17 cellular contexts compared by ENCODE assay signal in the genomic region with DNA sequence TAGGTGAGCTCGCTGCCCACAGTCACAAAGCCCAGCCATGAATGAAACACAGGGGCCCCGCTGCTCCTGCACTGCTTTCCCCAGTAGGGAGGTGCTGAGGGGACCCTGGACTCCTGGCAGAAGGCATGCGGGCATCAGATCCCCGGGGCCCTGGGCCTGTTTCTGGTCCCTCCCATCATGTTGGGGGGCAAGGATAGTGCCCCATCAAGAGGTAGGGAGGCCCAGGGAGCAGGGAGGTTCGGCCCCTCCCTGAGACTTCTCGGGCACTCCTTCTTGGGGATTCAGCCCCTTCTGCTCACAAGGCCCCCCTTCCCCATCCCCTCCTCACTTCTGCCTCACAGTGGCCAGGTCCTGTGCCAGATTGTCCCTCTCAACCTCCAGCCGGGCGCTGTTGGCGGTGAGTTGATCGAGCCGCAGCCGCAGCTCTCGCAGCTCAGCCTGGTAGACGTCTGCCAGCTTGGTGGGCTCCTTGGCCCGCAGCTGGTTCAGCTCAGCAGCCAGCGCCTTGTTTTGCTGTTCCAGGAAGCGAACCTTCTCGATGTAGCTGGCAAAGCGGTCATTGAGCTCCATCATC. TPM values are rescaled to one million over a fixed set of nuclear protein-coding genes. Genes with fewer than 3 reads are reported as not detected.
"Had no signal": no experiment of that assay in that cellular context is flagged by ENCODE, and none has a peak within 500 bp of the region (broad histone marks: within the 10 kb centered on the region; RNA-seq: fewer than 3 reads in every experiment).

No MANE protein-coding gene starts in this region.

- ATAC-seq: activated CD8-positive, alpha-beta T cell treated with anti-CD3 and anti-CD28 coated beads, Interleukin-2, amount 10 ng/mL, durations not matched to agents 7 days and 5 days; body of pancreas; left lobe of liver; T-helper 17 cell; WTC11 had no signal

- H3K9me3 Mint-ChIP-seq: nephron, WTC11 had no signal

- H3K27ac ChIP-seq: esophagus squamous epithelium, stomach, tibial artery had no signal

- H3K36me3 ChIP-seq: esophagus squamous epithelium, stomach, tibial artery had no signal

- H3K27ac Mint-ChIP-seq: activated CD8-positive, alpha-beta T cell treated with anti-CD3 and anti-CD28 coated beads, Interleukin-2, amount 10 ng/mL, durations not matched to agents 7 days and 5 days; nephron; T-helper 17 cell; WTC11 had no signal

- H3K4me3 Mint-ChIP-seq: activated CD8-positive, alpha-beta T cell treated with anti-CD3 and anti-CD28 coated beads, Interleukin-2, amount 10 ng/mL, durations not matched to agents 7 days and 5 days; nephron; T-helper 17 cell; WTC11 had no signal

- H3K4me3 ChIP-seq: body of pancreas, esophagus squamous epithelium, stomach, tibial artery had no signal

- H3K36me3 Mint-ChIP-seq: WTC11 had no signal

- H3K27me3 ChIP-seq: body of pancreas had no signal

- H3K9me3 ChIP-seq: body of pancreas, esophagus squamous epithelium, stomach, tibial artery had no signal

- DNase-seq: activated CD4-positive, alpha-beta T cell treated with anti-CD3 and anti-CD28 coated beads for 48 hours; activated CD8-positive, alpha-beta memory T cell treated with anti-CD3 and anti-CD28 coated beads, Interleukin-2, amount 50 U/mL, for 48 hours; activated CD8-positive, alpha-beta T cell treated with anti-CD3 and anti-CD28 coated beads, Interleukin-2, amount 10 ng/mL, durations not matched to agents 7 days and 5 days; activated naive CD4-positive, alpha-beta T cell treated with Interleukin-2 at 50 U/mL for 16 hours; body of pancreas; esophagus squamous epithelium; foreskin fibroblast; glutamatergic neuron; mesenchymal stem cell; stimulated activated CD4-positive, alpha-beta T cell treated with anti-CD3 and anti-CD28 coated beads, Interleukin-4, amount 100 ng/mL, for 4 hours; stomach; T-helper 17 cell had no signal

RNA-seq across cellular contexts. Expression of a gene that starts 0.5 kb away (rescaled TPM):
- total RNA-seq: activated CD8-positive, alpha-beta T cell treated with anti-CD3 and anti-CD28 coated beads, Interleukin-2, amount 10 ng/mL, durations not matched to agents 7 days and 5 days; esophagus squamous epithelium; osteocyte had no signal

RNA-seq across cellular contexts. Expression of a gene that starts 53.3 kb away (rescaled TPM):
- total RNA-seq: T-helper 17 cell had no signal
